Comparison of ENCODE assay signal across 9 cellular contexts in genomic region chr3:141051641-141052569, GRCh38. TPM values are rescaled to one million over a fixed set of nuclear protein-coding genes. Genes with fewer than 3 reads are reported as not detected.
DNase-seq lines count a peak whose midpoint lies in the region; ATAC-seq and TF ChIP-seq lines count a peak whose summit lies in the region.
"Had no signal": no experiment of that assay in that cellular context is flagged by ENCODE, and none has a peak within 500 bp of the region (broad histone marks: within the 10 kb centered on the region; RNA-seq: fewer than 3 reads in every experiment).

No MANE protein-coding gene starts in this region.

- peak; percentile 40 for DNase-seq in activated T-cell treated with anti-CD3 and anti-CD28 coated beads, Interleukin-2, amount 50 U/mL, for 24 hours
- no peak for DNase-seq in activated T-cell treated with anti-CD3 and anti-CD28 coated beads, Interleukin-2, amount 50 U/mL, for 1 hour
- DNase-seq in body of pancreas (peak; percentile 50 to 69 (median 62)), lower leg skin (ENCODE audit: low spot score in 2 of 2) (no peak), NCI-H510A treated with DMSO at 0.1 percent for 48 hours (lab: John Stamatoyannopoulos, UW) (no peak), T-helper 9 cell (no peak), HK-2 (ENCODE audit: unreplicated experiment) (no peak)

- H3K36me3 ChIP-seq in body of pancreas (replicated peaks in 1 of 2; ENCODE audit: insufficient read depth in 1 of 2, low read depth in 2 of 2) (no peaks in the 10 kb centered on the region), urinary bladder (ENCODE audit: insufficient read depth) (no peaks in the 10 kb centered on the region)

- H3K27ac ChIP-seq in body of pancreas (peak overlapping the region; percentile 71 to 92 (median 81)), urinary bladder (ENCODE audit: low read depth) (no peak overlapping the region)

- H3K4me3 ChIP-seq in body of pancreas: peak overlapping the region; percentile 14 to 30
- H3K4me3 ChIP-seq in lower leg skin (ENCODE audit: low read depth, poor library complexity, severe bottlenecking): peak overlapping the region; percentile 21
- peak overlapping the region; percentile 41 for H3K4me3 ChIP-seq in urinary bladder (ENCODE audit: low read depth, low read length)

- no peaks in the 10 kb centered on the region for H3K9me3 ChIP-seq in body of pancreas

- 0 to 4% methylated on average over 18 to 53 of the region's 64 CpGs for WGBS in body of pancreas, 2 donors
- WGBS in lower leg skin, 2 donors: 1% methylated on average over 30 to 43 of the region's 64 CpGs
- WGBS in urinary bladder: 1% methylated on average over 64 of the region's 64 CpGs

- H3K27me3 ChIP-seq in body of pancreas: no peaks in the 10 kb centered on the region

- intact Hi-C loops in body of pancreas (cut with DNase I) (no loop called here), lower leg skin (cut with DNase I; ENCODE audit: low total_unique reads) (no loop called here)

- no peak overlapping the region for H3K27ac Mint-ChIP-seq in activated T-cell treated with anti-CD3 and anti-CD28 coated beads, Interleukin-2, amount 50 U/mL, for 24 hours

- no peaks in the 10 kb centered on the region for H3K36me3 Mint-ChIP-seq in activated T-cell treated with anti-CD3 and anti-CD28 coated beads, Interleukin-2, amount 50 U/mL, for 24 hours (ENCODE audit: low read depth)

- H3K4me1 ChIP-seq in body of pancreas: peaks cover 57% of the 10 kb centered on the region
- no peaks in the 10 kb centered on the region for H3K4me1 ChIP-seq in urinary bladder (ENCODE audit: insufficient read depth)

- peak in 1 of 7 experiments; percentile 9 for TF ChIP-seq CTCF in body of pancreas (IDR thresholded peaks at IDR 0.05)
- no peak for TF ChIP-seq CTCF in lower leg skin (IDR thresholded peaks at IDR 0.05)

- TF ChIP-seq POLR2A in body of pancreas (IDR thresholded peaks at IDR 0.05): no peak
- no peak for TF ChIP-seq POLR2A in lower leg skin (IDR thresholded peaks at IDR 0.05)

- ATAC-seq in body of pancreas: peak; percentile 20

- no peaks in the 10 kb centered on the region for H3K9me3 Mint-ChIP-seq in activated T-cell treated with anti-CD3 and anti-CD28 coated beads, Interleukin-2, amount 50 U/mL, for 24 hours

- peak overlapping the region; percentile 8 for H3K4me3 Mint-ChIP-seq in activated T-cell treated with anti-CD3 and anti-CD28 coated beads, Interleukin-2, amount 50 U/mL, for 24 hours

- peaks cover 15% of the 10 kb centered on the region for H3K4me1 Mint-ChIP-seq in activated T-cell treated with anti-CD3 and anti-CD28 coated beads, Interleukin-2, amount 50 U/mL, for 24 hours (ENCODE audit: low read depth)

- peaks cover 64% of the 10 kb centered on the region for H3K27me3 Mint-ChIP-seq in activated T-cell treated with anti-CD3 and anti-CD28 coated beads, Interleukin-2, amount 50 U/mL, for 24 hours

RNA-seq across cellular contexts. Expression of gene SPSB4, which starts 0.8 kb away (rescaled TPM):
- total RNA-seq in body of pancreas: 10 to 100 TPM; 18.2 to 48.1 TPM
- total RNA-seq in lower leg skin: under 1 TPM in 1 of 4 donors, not detected in 3; 0.10 TPM
- total RNA-seq in urinary bladder: 5.6 TPM
- polyA plus RNA-seq in urinary bladder: 0.29 TPM
- total RNA-seq: T-helper 2 cell treated with Interferon-gamma antibody and Interleukin-4, amounts not matched to agents 100 ng/mL and 5 ng/mL, for 36 hours had no signal

Comparison
In these comparisons a context has a peak if more than half of its experiments do, and no peak if none do; other contexts are left out.
1. DNase-seq: peak in activated T-cell treated with anti-CD3 and anti-CD28 coated beads, Interleukin-2, amount 50 U/mL, for 24 hours (single experiment) and body of pancreas (4 of 4); none in activated T-cell treated with anti-CD3 and anti-CD28 coated beads, Interleukin-2, amount 50 U/mL, for 1 hour (single experiment), lower leg skin (0 of 2), NCI-H510A treated with DMSO at 0.1 percent for 48 hours (single experiment), T-helper 9 cell (single experiment) and HK-2 (single experiment).
2. Peak in every context shown above with its lines, with median percentiles within 50 percentile points of each other: H3K4me3 ChIP-seq.